In genomic region chr22:45218974-45219373, GRCh38 we compare ENCODE assay signal across 11 cellular contexts. TPM values are rescaled to one million over a fixed set of nuclear protein-coding genes. Genes with fewer than 3 reads are reported as not detected.
DNase-seq lines count a peak whose midpoint lies in the region; ATAC-seq and TF ChIP-seq lines count a peak whose summit lies in the region.
"Had no signal": no experiment of that assay in that cellular context is flagged by ENCODE, and none has a peak within 500 bp of the region (broad histone marks: within the 10 kb centered on the region; RNA-seq: fewer than 3 reads in every experiment).

No MANE protein-coding gene starts in this region.

- H3K9me3 Mint-ChIP-seq in activated T-cell treated with anti-CD3 and anti-CD28 coated beads, Interleukin-2, amount 50 U/mL, for 4 hours: no peaks in the 10 kb centered on the region

- TF ChIP-seq CTCF in colonic mucosa (IDR thresholded peaks at IDR 0.05): no peak
- no peak for TF ChIP-seq CTCF in transverse colon (IDR thresholded peaks at IDR 0.05)

- H3K36me3 ChIP-seq in colonic mucosa (no peaks in the 10 kb centered on the region), transverse colon (no peaks in the 10 kb centered on the region)

- no peaks in the 10 kb centered on the region for H3K9me3 ChIP-seq in colonic mucosa
- no peaks in the 10 kb centered on the region for H3K9me3 ChIP-seq in transverse colon

- H3K9ac ChIP-seq in colonic mucosa (ENCODE audit: low read depth in 2 of 2, low read length in 2 of 2): no peak overlapping the region

- DNase-seq in NCI-H146 (lab: John Stamatoyannopoulos, UW) (peak; percentile 24), NCI-H146 treated with DMSO at 0.1 percent for 48 hours (lab: John Stamatoyannopoulos, UW; ENCODE audit: unreplicated experiment) (no peak), HT-29 (ENCODE audit: low spot score) (peak; percentile 8), ecto neural progenitor cell (ENCODE audit: low spot score) (no peak), colonic mucosa (no peak), transverse colon (no peak)
- no peak for DNase-seq in activated T-cell treated with anti-CD3 and anti-CD28 coated beads, Interleukin-2, amount 50 U/mL, for 4 hours
- DNase-seq in stimulated activated CD4-positive, alpha-beta T cell treated with anti-CD3 and anti-CD28 coated beads, Interleukin-2, amount 100 ng/mL, for 48 hours: peak; percentile 22 to 33
- DNase-seq: ACHN, NCI-H526 had no signal

- H3K4me3 Mint-ChIP-seq in activated T-cell treated with anti-CD3 and anti-CD28 coated beads, Interleukin-2, amount 50 U/mL, for 4 hours: no peak overlapping the region

- no peaks in the 10 kb centered on the region for H3K27me3 Mint-ChIP-seq in activated T-cell treated with anti-CD3 and anti-CD28 coated beads, Interleukin-2, amount 50 U/mL, for 4 hours (ENCODE audit: low read depth)

- no peaks in the 10 kb centered on the region for H3K4me1 ChIP-seq in colonic mucosa
- peaks cover 0 to 7% (median 2%) of the 10 kb centered on the region in 4 donors for H3K4me1 ChIP-seq in transverse colon

- intact Hi-C loops in colonic mucosa (cut with DNase I) (no loop called here), transverse colon (cut with DNase I; ENCODE audit: low total_unique reads) (no loop called here)

- no peaks in the 10 kb centered on the region for H3K27me3 ChIP-seq in colonic mucosa
- no peaks in the 10 kb centered on the region for H3K27me3 ChIP-seq in transverse colon

- no peaks in the 10 kb centered on the region for H3K36me3 Mint-ChIP-seq in activated T-cell treated with anti-CD3 and anti-CD28 coated beads, Interleukin-2, amount 50 U/mL, for 4 hours (ENCODE audit: insufficient read depth)

- TF ChIP-seq POLR2A in transverse colon (IDR thresholded peaks at IDR 0.05): no peak

- H3K4me3 ChIP-seq in colonic mucosa (no peak overlapping the region), transverse colon (no peak overlapping the region)

- ATAC-seq in activated T-cell treated with anti-CD3 and anti-CD28 coated beads, Interleukin-2, amount 50 U/mL, for 4 hours: peak; percentile 97 to 100
- ATAC-seq: left ventricle myocardium superior had no signal

- H3K4me1 Mint-ChIP-seq in activated T-cell treated with anti-CD3 and anti-CD28 coated beads, Interleukin-2, amount 50 U/mL, for 4 hours (ENCODE audit: low read depth): peaks cover 23% of the 10 kb centered on the region

- WGBS in transverse colon (ENCODE audit: low coverage in 1 of 2), 2 donors: 74 to 95% methylated on average over 4 to 9 of the region's 9 CpGs

- in situ Hi-C loops in transverse colon (cut with MboI; ENCODE audit: low pct_ligation_motif_present in 1 of 4, low pct_unique_long_range_greater_than_20kb in 1 of 4, low sequenced_read_pairs in 3 of 4): no loop called here

- TF ChIP-seq EP300 in transverse colon (IDR thresholded peaks at IDR 0.05; ENCODE audit: low read depth): no peak

- H3K27ac ChIP-seq in colonic mucosa (no peak overlapping the region), transverse colon (no peak overlapping the region)

RNA-seq across cellular contexts. Expression of gene KIAA0930, which starts 21.7 kb away (rescaled TPM):
- total RNA-seq in HT-29 (2014; rRNA removed; shearing (Covaris generic)): 43.2 and 49.0 TPM in 2 replicates
- 10 to 100 TPM; 46.8 to 52.6 (median 48.8) TPM for total RNA-seq in activated T-cell treated with anti-CD3 and anti-CD28 coated beads, Interleukin-2, amount 50 U/mL, for 4 hours
- total RNA-seq in colonic mucosa (10 to 100 TPM; 38.5 to 44.8 TPM), transverse colon (10 to 100 TPM; 18.0 to 51.2 (median 25.1) TPM)

RNA-seq across cellular contexts. Expression of gene NUP50, which starts 55.2 kb away (rescaled TPM):
- 70.9 and 121 TPM in 2 replicates for total RNA-seq in HT-29 (2014; rRNA removed; shearing (Covaris generic))
- total RNA-seq in activated T-cell treated with anti-CD3 and anti-CD28 coated beads, Interleukin-2, amount 50 U/mL, for 4 hours: 100 to 1,000 TPM; 155 to 164 (median 163) TPM
- total RNA-seq in colonic mucosa: 100 to 1,000 TPM in 1 of 2 donors, 10 to 100 TPM in 1; 71.9 to 111 TPM
- total RNA-seq in transverse colon: 100 to 1,000 TPM in 1 of 4 donors, 10 to 100 TPM in 3; 47.0 to 152 (median 73.5) TPM

Comparison
In these comparisons a context has a peak if more than half of its experiments do, and no peak if none do; other contexts are left out.
1. DNase-seq: peak in NCI-H146 (single experiment), HT-29 (single experiment) and stimulated activated CD4-positive, alpha-beta T cell treated with anti-CD3 and anti-CD28 coated beads, Interleukin-2, amount 100 ng/mL, for 48 hours (2 of 2); none in NCI-H146 treated with DMSO at 0.1 percent for 48 hours (single experiment), activated T-cell treated with anti-CD3 and anti-CD28 coated beads, Interleukin-2, amount 50 U/mL, for 4 hours (single experiment), ecto neural progenitor cell (single experiment), colonic mucosa (single experiment) and transverse colon (single experiment).